ENCODE assay signal across 1 cellular context in genomic region chr16:89395150-89396142, GRCh38.
TF ChIP-seq lines count a peak whose summit lies in the region.

No MANE protein-coding gene starts in this region.

TF ChIP-seq in HepG2, 621 proteins besides CTCF, POLR2A, EP300 and RAD21 (continued from another document and continues in another):
- TF ChIP-seq FUBP1 (CRISPR knock-in tag; IDR thresholded peaks at IDR 0.05; ENCODE audit: borderline replicate concordance) (peak; percentile 72; the same call in 1 of the 2 replicates), ZNF276 (CRISPR knock-in tag; IDR thresholded peaks at IDR 0.05; ENCODE audit: low read depth) (peak; percentile 91; the same call in 1 of the 2 replicates), MXI1 (IDR thresholded peaks at IDR 0.05; ENCODE audit: borderline replicate concordance, low read depth, low read length) (peak; percentile 98; the same call in 2 of the 3 replicates), MZF1 (CRISPR knock-in tag; IDR thresholded peaks at IDR 0.05; ENCODE audit: borderline replicate concordance) (peak; percentile 97), HINFP (CRISPR knock-in tag; IDR thresholded peaks at IDR 0.05; ENCODE audit: low read depth) (peak; percentile 99), ZNF383 (CRISPR knock-in tag; IDR thresholded peaks at IDR 0.05; ENCODE audit: borderline replicate concordance) (no peak), ZNF331 (CRISPR knock-in tag; IDR thresholded peaks at IDR 0.05) (peak; percentile 98), THAP8 (CRISPR knock-in tag; IDR thresholded peaks at IDR 0.05; ENCODE audit: borderline replicate concordance) (no peak), PAX8 (CRISPR knock-in tag; IDR thresholded peaks at IDR 0.05; ENCODE audit: borderline replicate concordance) (no peak), ZXDC (CRISPR knock-in tag; IDR thresholded peaks at IDR 0.05) (peak; percentile 31; the same call in 1 of the 2 replicates), KDM5A (IDR thresholded peaks at IDR 0.05; ENCODE audit: borderline replicate concordance, low read length) (no peak), HDAC2 (CRISPR knock-in tag; IDR thresholded peaks at IDR 0.05) (peak; percentile 99), RAD51 (IDR thresholded peaks at IDR 0.05; ENCODE audit: borderline replicate concordance) (peak; percentile 29; the same call in 1 of the 2 replicates), THAP9 (CRISPR knock-in tag; IDR thresholded peaks at IDR 0.05; ENCODE audit: borderline replicate concordance) (peak; percentile 74; the same call in 1 of the 2 replicates), NFIC (IDR thresholded peaks at IDR 0.05; ENCODE audit: low read length) (peak; percentile 85), ZNF281 (CRISPR knock-in tag; IDR thresholded peaks at IDR 0.05; ENCODE audit: borderline replicate concordance) (peak; percentile 83), NCOA2 (CRISPR knock-in tag; IDR thresholded peaks at IDR 0.05) (peak; percentile 93), MBD4 (IDR thresholded peaks at IDR 0.05; ENCODE audit: borderline replicate concordance, low read length) (no peak), RBFOX2 (IDR thresholded peaks at IDR 0.05; ENCODE audit: low read depth, low read length) (no peak), NPAS2 (CRISPR knock-in tag; IDR thresholded peaks at IDR 0.05; ENCODE audit: borderline replicate concordance) (peak; percentile 95), ZNF121 (CRISPR knock-in tag; IDR thresholded peaks at IDR 0.05) (peak; percentile 84), DPF2 (CRISPR knock-in tag; IDR thresholded peaks at IDR 0.05; ENCODE audit: borderline replicate concordance, low read depth) (peak; percentile 91), ZNF232 (CRISPR knock-in tag; IDR thresholded peaks at IDR 0.05; ENCODE audit: borderline replicate concordance) (peak; percentile 93), PHB2 (IDR thresholded peaks at IDR 0.05; ENCODE audit: partially characterized antibody) (no peak), ZNF101 (CRISPR knock-in tag; IDR thresholded peaks at IDR 0.05; ENCODE audit: borderline replicate concordance, low read depth) (peak; percentile 37; the same call in 1 of the 2 replicates), JUND (CRISPR knock-in tag; IDR thresholded peaks at IDR 0.05) (peak; percentile 80), MED8 (CRISPR knock-in tag; IDR thresholded peaks at IDR 0.05; ENCODE audit: insufficient replicate concordance) (no peak), ZNF274 (CRISPR knock-in tag; IDR thresholded peaks at IDR 0.05) (peak; percentile 95), PRDM15 (CRISPR knock-in tag; IDR thresholded peaks at IDR 0.05) (peak; percentile 77; the same call in 1 of the 2 replicates), ZBTB14 (CRISPR knock-in tag; IDR thresholded peaks at IDR 0.05) (no peak), ZNF350 (CRISPR knock-in tag; IDR thresholded peaks at IDR 0.05; ENCODE audit: borderline replicate concordance, low read depth) (peak; percentile 98), EEA1 (CRISPR knock-in tag; IDR thresholded peaks at IDR 0.05; ENCODE audit: borderline replicate concordance) (no peak)
